8 cellular contexts compared by ENCODE assay signal in the genomic region with DNA sequence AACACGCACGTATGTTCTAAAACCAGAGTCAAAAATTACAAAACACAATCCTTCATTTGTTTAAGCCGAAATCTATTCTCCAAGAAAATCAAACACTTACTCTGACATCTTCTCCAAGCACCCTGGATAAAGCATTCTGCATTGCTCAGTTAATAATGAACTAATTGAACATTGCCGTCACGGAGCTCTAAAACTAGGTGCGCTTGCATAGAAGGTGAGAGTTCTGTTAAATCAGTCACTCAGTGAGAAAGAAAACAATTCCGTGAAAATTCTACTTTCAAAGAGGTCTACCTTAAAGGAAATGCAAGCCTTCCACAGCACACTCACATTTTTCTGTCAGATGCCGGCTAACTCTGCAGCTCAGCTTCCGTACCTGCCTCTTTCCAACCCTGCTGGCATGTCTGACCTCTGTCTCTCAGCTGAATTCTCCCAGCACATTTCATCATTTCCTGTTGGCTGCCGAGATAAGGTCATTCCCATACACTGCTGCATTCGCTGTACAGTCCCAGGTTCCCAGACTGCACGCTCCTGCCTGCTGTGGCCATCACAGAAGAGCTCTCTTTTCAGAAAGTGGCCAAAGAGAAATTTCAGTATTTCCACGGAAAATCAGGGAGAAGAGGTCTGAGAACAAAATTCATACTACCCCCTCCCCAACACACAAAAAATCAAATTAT. TPM values are rescaled to one million over a fixed set of nuclear protein-coding genes. Genes with fewer than 3 reads are reported as not detected.
DNase-seq lines count a peak whose midpoint lies in the region; ATAC-seq, FAIRE-seq and TF ChIP-seq lines count a peak whose summit lies in the region.

No MANE protein-coding gene starts in this region.

- peaks cover 4 to 15% of the 10 kb centered on the region in 2 donors for H3K9me3 ChIP-seq in neuronal stem cell (replicated peaks in 1 of 2; ENCODE audit: control insufficient read depth in 2 of 2, insufficient read depth in 1 of 2, low read depth in 1 of 2, low read length in 2 of 2)

- no peak overlapping the region for H4K91ac ChIP-seq in neuronal stem cell (ENCODE audit: low read depth, low read length, poor library complexity)

- peaks cover 8% of the 10 kb centered on the region for H3K79me1 ChIP-seq in neuronal stem cell (ENCODE audit: low read depth, low read length)

- peaks cover 0 to 10% of the 10 kb centered on the region in 2 donors for H3K36me3 ChIP-seq in neuronal stem cell (replicated peaks in 1 of 2; ENCODE audit: control insufficient read depth in 2 of 2, insufficient read depth in 2 of 2, low read length in 2 of 2)

- no peak overlapping the region for H4K8ac ChIP-seq in neuronal stem cell (ENCODE audit: low read depth, low read length)

- WGBS in neuronal stem cell (ENCODE audit: extremely low coverage in 2 of 2, insufficient read length in 2 of 2, insufficient replicate concordance in 1 of 2), 2 donors: no CpG with 5 or more reads among the region's 13 CpGs

- DNase-seq in H54 (ENCODE audit: insufficient read length, low spot score): no peak
- DNase-seq in SK-MEL-5 (ENCODE audit: low read depth, low spot score): peak; percentile 95
- peak; percentile 73 to 81 for DNase-seq in erythroblast (lab: John Stamatoyannopoulos, UW)
- DNase-seq in neuronal stem cell (ENCODE audit: low spot score): no peak
- DNase-seq in NCI-H2107 (lab: John Stamatoyannopoulos, UW): no peak
- DNase-seq in NCI-H187 (lab: John Stamatoyannopoulos, UW): no peak

- no peak overlapping the region for H3K18ac ChIP-seq in neuronal stem cell (ENCODE audit: low read length)

- in situ Hi-C loops in SK-MEL-5 (cut with HindIII; ENCODE audit: low pct_unique_long_range_greater_than_20kb, low sequenced_read_pairs): no loop called here

- peak overlapping the region in 1 of 2 donors; percentile 21 for H3K4me3 ChIP-seq in neuronal stem cell (ENCODE audit: low read length in 2 of 2)

- H3K4me2 ChIP-seq in neuronal stem cell (ENCODE audit: insufficient read depth, low read length, poor library complexity, severe bottlenecking): no peak overlapping the region

- ATAC-seq in HG03095 (IDR thresholded peaks at IDR 0.05; ENCODE audit: unreplicated experiment): no peak
- no peak for ATAC-seq in GM18505 (IDR thresholded peaks at IDR 0.05; ENCODE audit: unreplicated experiment)

- no peak overlapping the region for H3K4ac ChIP-seq in neuronal stem cell (ENCODE audit: low read length)

- H3K4me1 ChIP-seq in neuronal stem cell (ENCODE audit: control insufficient read depth in 2 of 2, insufficient read depth in 1 of 2, low read depth in 1 of 2, low read length in 2 of 2): peaks cover 29 to 31% of the 10 kb centered on the region in 2 donors

- H2BK5ac ChIP-seq in neuronal stem cell (ENCODE audit: low read length): no peak overlapping the region

- no peak overlapping the region for H3K27ac ChIP-seq in neuronal stem cell (replicated peaks; ENCODE audit: low read length)

- TF ChIP-seq POLR2A in H54 (IDR thresholded peaks at IDR 0.05; ENCODE audit: low read depth, low read length) (no peak), erythroblast (IDR thresholded peaks at IDR 0.05; ENCODE audit: low read length) (peak; percentile 69), GM18505 (IDR thresholded peaks at IDR 0.05; ENCODE audit: borderline replicate concordance, extremely low read depth, insufficient read depth, insufficient read length) (no peak)

- H3K14ac ChIP-seq in neuronal stem cell (ENCODE audit: low read length): no peak overlapping the region

- H2BK15ac ChIP-seq in neuronal stem cell (ENCODE audit: low read length): no peak overlapping the region

- H2BK120ac ChIP-seq in neuronal stem cell (ENCODE audit: low read depth, low read length): no peak overlapping the region

- H2AFZ ChIP-seq in neuronal stem cell (ENCODE audit: low read length): peak overlapping the region; percentile 3

- FAIRE-seq in H54 (lab: Jason Lieb, UNC): peak; percentile 77

- H2BK12ac ChIP-seq in neuronal stem cell (ENCODE audit: low read length): no peak overlapping the region

- no peak overlapping the region for H2AK5ac ChIP-seq in neuronal stem cell (ENCODE audit: low read depth, low read length)

- H3K23ac ChIP-seq in neuronal stem cell (ENCODE audit: low read depth, low read length, poor library complexity): no peak overlapping the region

- no peak overlapping the region for H3K9ac ChIP-seq in neuronal stem cell (ENCODE audit: low read depth, low read length, poor library complexity)

- no peaks in the 10 kb centered on the region for H3K27me3 ChIP-seq in neuronal stem cell (ENCODE audit: control insufficient read depth in 3 of 3, insufficient read depth in 3 of 3, low read depth in 1 of 3, low read length in 3 of 3)

RNA-seq across cellular contexts. Expression of a gene that starts 55.3 kb away (rescaled TPM):
- total RNA-seq in SK-MEL-5 (2014; rRNA removed; shearing (Covaris generic)): 197 and 210 TPM in 2 replicates
- polyA plus RNA-seq in SK-MEL-5 (2015; cell fraction: cytosol; rRNA removed): 359 and 404 TPM in 2 replicates
- polyA plus RNA-seq in SK-MEL-5 (2015; cell fraction: nucleus; rRNA removed): 298 and 306 TPM in 2 replicates
- polyA plus RNA-seq in neuronal stem cell (2013, experiment 1 of 2): 34.2 TPM
- polyA plus RNA-seq in neuronal stem cell (2013, experiment 2 of 2): 34.2 TPM

Comparison
In these comparisons a context has a peak if more than half of its experiments do, and no peak if none do; other contexts are left out.
1. DNase-seq: peak in SK-MEL-5 (single experiment) and erythroblast (2 of 2); none in H54 (single experiment), neuronal stem cell (single experiment), NCI-H2107 (single experiment) and NCI-H187 (0 of 2).